1 cellular context compared by ENCODE assay signal in the genomic region with DNA sequence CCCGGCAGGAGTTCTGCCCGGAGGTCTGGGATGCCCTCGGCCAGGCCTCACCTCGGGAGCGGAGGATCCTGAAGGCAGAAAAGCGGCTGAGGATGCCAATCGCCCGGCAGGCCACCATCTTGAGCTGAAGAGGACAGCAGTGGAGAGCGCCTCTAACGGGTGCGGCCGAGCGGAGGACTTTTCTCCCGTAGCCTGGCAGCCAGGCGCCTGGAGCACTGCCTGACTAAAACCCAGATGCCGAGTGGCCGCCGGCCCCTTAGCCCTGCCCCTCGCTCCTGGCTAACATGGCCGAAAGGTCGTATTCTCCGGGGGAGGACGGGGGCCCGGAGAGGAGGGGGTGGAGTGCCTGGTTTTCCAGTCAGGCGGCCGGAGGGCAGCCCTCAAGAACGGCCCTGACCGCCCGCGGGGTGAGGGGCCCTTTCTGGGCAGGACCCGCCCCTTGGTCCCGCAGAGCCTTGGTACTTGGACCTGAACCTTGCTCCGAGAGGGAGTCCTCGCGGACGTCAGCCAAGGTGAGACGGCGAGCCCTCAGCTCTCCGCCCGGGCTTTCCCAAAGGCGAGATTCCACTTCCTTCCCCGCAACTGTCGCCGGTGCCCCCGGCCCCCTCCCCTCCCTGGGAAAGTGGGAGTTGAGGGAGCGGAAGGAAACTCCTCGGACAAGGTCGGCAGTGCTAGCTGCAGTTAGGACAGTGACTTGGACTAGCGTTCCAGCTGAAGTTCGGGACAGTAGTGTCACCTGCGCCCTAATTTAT.
TF ChIP-seq lines count a peak whose summit lies in the region.

A gene (minus strand): TSS at position 154 of the 752 bp plus-strand sequence. CDS start 36 bp downstream, at position 118.
A gene (plus strand): TSS at position 461 of the 752 bp plus-strand sequence. CDS start 9,316 bp downstream, outside the sequence.

TF ChIP-seq in K562, 482 proteins besides CTCF, POLR2A, EP300 and RAD21 (continued from another document and continues in another):
- TF ChIP-seq ZNF347 (CRISPR knock-in tag; IDR thresholded peaks at IDR 0.05; ENCODE audit: low read depth): no peak
- TF ChIP-seq NFIC (IDR thresholded peaks at IDR 0.05): peak; percentile 31; the same call in 1 of the 2 replicates
- TF ChIP-seq SIN3A (IDR thresholded peaks at IDR 0.05; ENCODE audit: borderline replicate concordance in 2 of 2, control insufficient read depth in 1 of 2, low read depth in 2 of 2, low read length in 2 of 2): peak; percentile 36 to 86; a peak in 2 of 4 replicates
- TF ChIP-seq ZNF717 (CRISPR knock-in tag; IDR thresholded peaks at IDR 0.05): no peak
- no peak for TF ChIP-seq BACH1 (tag; IDR thresholded peaks at IDR 0.05)
- peak; percentile 6; the same call in 1 of the 2 replicates for TF ChIP-seq MAFK (IDR thresholded peaks at IDR 0.05; ENCODE audit: low read length)
- no peak for TF ChIP-seq ZNF212 (CRISPR knock-in tag; IDR thresholded peaks at IDR 0.05)
- TF ChIP-seq, protein P1, sequence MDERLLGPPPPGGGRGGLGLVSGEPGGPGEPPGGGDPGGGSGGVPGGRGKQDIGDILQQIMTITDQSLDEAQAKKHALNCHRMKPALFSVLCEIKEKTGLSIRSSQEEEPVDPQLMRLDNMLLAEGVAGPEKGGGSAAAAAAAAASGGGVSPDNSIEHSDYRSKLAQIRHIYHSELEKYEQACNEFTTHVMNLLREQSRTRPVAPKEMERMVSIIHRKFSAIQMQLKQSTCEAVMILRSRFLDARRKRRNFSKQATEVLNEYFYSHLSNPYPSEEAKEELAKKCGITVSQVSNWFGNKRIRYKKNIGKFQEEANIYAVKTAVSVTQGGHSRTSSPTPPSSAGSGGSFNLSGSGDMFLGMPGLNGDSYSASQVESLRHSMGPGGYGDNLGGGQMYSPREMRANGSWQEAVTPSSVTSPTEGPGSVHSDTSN (CRISPR knock-in tag; IDR thresholded peaks at IDR 0.05; ENCODE audit: low read depth): no peak
- TF ChIP-seq, protein P1 (tag; conservative IDR thresholded peaks at IDR 0.05; ENCODE audit: low read depth): 0 out of 2 replicates have a peak, but pooled peaks have one; percentile 25
- TF ChIP-seq, protein P2, sequence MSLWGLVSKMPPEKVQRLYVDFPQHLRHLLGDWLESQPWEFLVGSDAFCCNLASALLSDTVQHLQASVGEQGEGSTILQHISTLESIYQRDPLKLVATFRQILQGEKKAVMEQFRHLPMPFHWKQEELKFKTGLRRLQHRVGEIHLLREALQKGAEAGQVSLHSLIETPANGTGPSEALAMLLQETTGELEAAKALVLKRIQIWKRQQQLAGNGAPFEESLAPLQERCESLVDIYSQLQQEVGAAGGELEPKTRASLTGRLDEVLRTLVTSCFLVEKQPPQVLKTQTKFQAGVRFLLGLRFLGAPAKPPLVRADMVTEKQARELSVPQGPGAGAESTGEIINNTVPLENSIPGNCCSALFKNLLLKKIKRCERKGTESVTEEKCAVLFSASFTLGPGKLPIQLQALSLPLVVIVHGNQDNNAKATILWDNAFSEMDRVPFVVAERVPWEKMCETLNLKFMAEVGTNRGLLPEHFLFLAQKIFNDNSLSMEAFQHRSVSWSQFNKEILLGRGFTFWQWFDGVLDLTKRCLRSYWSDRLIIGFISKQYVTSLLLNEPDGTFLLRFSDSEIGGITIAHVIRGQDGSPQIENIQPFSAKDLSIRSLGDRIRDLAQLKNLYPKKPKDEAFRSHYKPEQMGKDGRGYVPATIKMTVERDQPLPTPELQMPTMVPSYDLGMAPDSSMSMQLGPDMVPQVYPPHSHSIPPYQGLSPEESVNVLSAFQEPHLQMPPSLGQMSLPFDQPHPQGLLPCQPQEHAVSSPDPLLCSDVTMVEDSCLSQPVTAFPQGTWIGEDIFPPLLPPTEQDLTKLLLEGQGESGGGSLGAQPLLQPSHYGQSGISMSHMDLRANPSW (CRISPR knock-in tag; IDR thresholded peaks at IDR 0.05): 0 out of 2 replicates have a peak, but pooled peaks have one; percentile 37
- no peak for TF ChIP-seq RHOXF2B (CRISPR knock-in tag; conservative IDR thresholded peaks at IDR 0.05)
- TF ChIP-seq, protein P3, sequence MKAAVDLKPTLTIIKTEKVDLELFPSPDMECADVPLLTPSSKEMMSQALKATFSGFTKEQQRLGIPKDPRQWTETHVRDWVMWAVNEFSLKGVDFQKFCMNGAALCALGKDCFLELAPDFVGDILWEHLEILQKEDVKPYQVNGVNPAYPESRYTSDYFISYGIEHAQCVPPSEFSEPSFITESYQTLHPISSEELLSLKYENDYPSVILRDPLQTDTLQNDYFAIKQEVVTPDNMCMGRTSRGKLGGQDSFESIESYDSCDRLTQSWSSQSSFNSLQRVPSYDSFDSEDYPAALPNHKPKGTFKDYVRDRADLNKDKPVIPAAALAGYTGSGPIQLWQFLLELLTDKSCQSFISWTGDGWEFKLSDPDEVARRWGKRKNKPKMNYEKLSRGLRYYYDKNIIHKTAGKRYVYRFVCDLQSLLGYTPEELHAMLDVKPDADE (conservative IDR thresholded peaks at IDR 0.05; ENCODE audit: control insufficient read depth, low read depth, low read length): no peak
- TF ChIP-seq, protein P4, sequence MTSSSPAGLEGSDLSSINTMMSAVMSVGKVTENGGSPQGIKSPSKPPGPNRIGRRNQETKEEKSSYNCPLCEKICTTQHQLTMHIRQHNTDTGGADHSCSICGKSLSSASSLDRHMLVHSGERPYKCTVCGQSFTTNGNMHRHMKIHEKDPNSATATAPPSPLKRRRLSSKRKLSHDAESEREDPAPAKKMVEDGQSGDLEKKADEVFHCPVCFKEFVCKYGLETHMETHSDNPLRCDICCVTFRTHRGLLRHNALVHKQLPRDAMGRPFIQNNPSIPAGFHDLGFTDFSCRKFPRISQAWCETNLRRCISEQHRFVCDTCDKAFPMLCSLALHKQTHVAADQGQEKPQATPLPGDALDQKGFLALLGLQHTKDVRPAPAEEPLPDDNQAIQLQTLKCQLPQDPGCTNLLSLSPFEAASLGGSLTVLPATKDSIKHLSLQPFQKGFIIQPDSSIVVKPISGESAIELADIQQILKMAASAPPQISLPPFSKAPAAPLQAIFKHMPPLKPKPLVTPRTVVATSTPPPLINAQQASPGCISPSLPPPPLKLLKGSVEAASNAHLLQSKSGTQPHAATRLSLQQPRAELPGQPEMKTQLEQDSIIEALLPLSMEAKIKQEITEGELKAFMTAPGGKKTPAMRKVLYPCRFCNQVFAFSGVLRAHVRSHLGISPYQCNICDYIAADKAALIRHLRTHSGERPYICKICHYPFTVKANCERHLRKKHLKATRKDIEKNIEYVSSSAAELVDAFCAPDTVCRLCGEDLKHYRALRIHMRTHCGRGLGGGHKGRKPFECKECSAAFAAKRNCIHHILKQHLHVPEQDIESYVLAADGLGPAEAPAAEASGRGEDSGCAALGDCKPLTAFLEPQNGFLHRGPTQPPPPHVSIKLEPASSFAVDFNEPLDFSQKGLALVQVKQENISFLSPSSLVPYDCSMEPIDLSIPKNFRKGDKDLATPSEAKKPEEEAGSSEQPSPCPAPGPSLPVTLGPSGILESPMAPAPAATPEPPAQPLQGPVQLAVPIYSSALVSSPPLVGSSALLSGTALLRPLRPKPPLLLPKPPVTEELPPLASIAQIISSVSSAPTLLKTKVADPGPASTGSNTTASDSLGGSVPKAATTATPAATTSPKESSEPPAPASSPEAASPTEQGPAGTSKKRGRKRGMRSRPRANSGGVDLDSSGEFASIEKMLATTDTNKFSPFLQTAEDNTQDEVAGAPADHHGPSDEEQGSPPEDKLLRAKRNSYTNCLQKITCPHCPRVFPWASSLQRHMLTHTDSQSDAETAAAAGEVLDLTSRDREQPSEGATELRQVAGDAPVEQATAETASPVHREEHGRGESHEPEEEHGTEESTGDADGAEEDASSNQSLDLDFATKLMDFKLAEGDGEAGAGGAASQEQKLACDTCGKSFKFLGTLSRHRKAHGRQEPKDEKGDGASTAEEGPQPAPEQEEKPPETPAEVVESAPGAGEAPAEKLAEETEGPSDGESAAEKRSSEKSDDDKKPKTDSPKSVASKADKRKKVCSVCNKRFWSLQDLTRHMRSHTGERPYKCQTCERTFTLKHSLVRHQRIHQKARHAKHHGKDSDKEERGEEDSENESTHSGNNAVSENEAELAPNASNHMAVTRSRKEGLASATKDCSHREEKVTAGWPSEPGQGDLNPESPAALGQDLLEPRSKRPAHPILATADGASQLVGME (CRISPR knock-in tag; IDR thresholded peaks at IDR 0.05): peak; percentile 85; the same call in 1 of the 2 replicates
- no peak for TF ChIP-seq ELF2 (CRISPR knock-in tag; IDR thresholded peaks at IDR 0.05)
- no peak for TF ChIP-seq ZNF707 (CRISPR knock-in tag; conservative IDR thresholded peaks at IDR 0.05)
- TF ChIP-seq TAF15 (IDR thresholded peaks at IDR 0.05; ENCODE audit: low read depth, low read length): peak; percentile 59; the same call in 1 of the 2 replicates
- TF ChIP-seq ZBTB7A (IDR thresholded peaks at IDR 0.05; ENCODE audit: borderline replicate concordance, control insufficient read depth, low read depth, low read length): no peak; the same call in 1 of the 2 replicates
- no peak for TF ChIP-seq XRCC3 (IDR thresholded peaks at IDR 0.05)
- TF ChIP-seq NUFIP1 (IDR thresholded peaks at IDR 0.05; ENCODE audit: partially characterized antibody): no peak
- TF ChIP-seq PHF20 (IDR thresholded peaks at IDR 0.05; ENCODE audit: partially characterized antibody): peak; percentile 43
- TF ChIP-seq XRCC4 (IDR thresholded peaks at IDR 0.05; ENCODE audit: extremely low read depth, insufficient read depth, insufficient read length): no peak
- no peak for TF ChIP-seq CBX8 (IDR thresholded peaks at IDR 0.05; ENCODE audit: borderline replicate concordance, extremely low read depth, low read depth, low read length, poor library complexity, severe bottlenecking)
- no peak; the same call in 1 of the 2 replicates for TF ChIP-seq NR4A1 (CRISPR knock-in tag; IDR thresholded peaks at IDR 0.05)
- TF ChIP-seq NR4A1 (tag; IDR thresholded peaks at IDR 0.05): 0 out of 2 replicates have a peak, but pooled peaks have one; percentile 32
- TF ChIP-seq ZNF778 (CRISPR knock-in tag; IDR thresholded peaks at IDR 0.05): no peak
- TF ChIP-seq FIP1L1 (IDR thresholded peaks at IDR 0.05; ENCODE audit: low read depth, low read length, poor library complexity, severe bottlenecking): peak; percentile 79
- 0 out of 2 replicates have a peak, but pooled peaks have one; percentile 10 for TF ChIP-seq ZSCAN29 (IDR thresholded peaks at IDR 0.05)
- TF ChIP-seq KDM1A (IDR thresholded peaks at IDR 0.05): no peak
- TF ChIP-seq ZNF124 (CRISPR knock-in tag; IDR thresholded peaks at IDR 0.05): no peak
- no peak for TF ChIP-seq ZNF431 (CRISPR knock-in tag; IDR thresholded peaks at IDR 0.05)
- TF ChIP-seq CC2D1A (IDR thresholded peaks at IDR 0.05): peak; percentile 30; the same call in 1 of the 2 replicates
- TF ChIP-seq TEAD1 (CRISPR knock-in tag; IDR thresholded peaks at IDR 0.05): peak in 1 of 2 experiments; percentile 77; a peak in 1 of 4 replicates
- TF ChIP-seq GABPB1 (CRISPR knock-in tag; IDR thresholded peaks at IDR 0.05): peak; percentile 69
- TF ChIP-seq ATF1 (CRISPR knock-in tag; IDR thresholded peaks at IDR 0.05): no peak
- peak; percentile 70 for TF ChIP-seq ATF1 (tag; IDR thresholded peaks at IDR 0.05)
- TF ChIP-seq, protein P5, sequence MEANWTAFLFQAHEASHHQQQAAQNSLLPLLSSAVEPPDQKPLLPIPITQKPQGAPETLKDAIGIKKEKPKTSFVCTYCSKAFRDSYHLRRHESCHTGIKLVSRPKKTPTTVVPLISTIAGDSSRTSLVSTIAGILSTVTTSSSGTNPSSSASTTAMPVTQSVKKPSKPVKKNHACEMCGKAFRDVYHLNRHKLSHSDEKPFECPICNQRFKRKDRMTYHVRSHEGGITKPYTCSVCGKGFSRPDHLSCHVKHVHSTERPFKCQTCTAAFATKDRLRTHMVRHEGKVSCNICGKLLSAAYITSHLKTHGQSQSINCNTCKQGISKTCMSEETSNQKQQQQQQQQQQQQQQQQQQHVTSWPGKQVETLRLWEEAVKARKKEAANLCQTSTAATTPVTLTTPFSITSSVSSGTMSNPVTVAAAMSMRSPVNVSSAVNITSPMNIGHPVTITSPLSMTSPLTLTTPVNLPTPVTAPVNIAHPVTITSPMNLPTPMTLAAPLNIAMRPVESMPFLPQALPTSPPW (CRISPR knock-in tag; IDR thresholded peaks at IDR 0.05): peak; percentile 83
- TF ChIP-seq, protein P6, sequence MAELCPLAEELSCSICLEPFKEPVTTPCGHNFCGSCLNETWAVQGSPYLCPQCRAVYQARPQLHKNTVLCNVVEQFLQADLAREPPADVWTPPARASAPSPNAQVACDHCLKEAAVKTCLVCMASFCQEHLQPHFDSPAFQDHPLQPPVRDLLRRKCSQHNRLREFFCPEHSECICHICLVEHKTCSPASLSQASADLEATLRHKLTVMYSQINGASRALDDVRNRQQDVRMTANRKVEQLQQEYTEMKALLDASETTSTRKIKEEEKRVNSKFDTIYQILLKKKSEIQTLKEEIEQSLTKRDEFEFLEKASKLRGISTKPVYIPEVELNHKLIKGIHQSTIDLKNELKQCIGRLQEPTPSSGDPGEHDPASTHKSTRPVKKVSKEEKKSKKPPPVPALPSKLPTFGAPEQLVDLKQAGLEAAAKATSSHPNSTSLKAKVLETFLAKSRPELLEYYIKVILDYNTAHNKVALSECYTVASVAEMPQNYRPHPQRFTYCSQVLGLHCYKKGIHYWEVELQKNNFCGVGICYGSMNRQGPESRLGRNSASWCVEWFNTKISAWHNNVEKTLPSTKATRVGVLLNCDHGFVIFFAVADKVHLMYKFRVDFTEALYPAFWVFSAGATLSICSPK (IDR thresholded peaks at IDR 0.05; ENCODE audit: borderline replicate concordance): no peak
- TF ChIP-seq BRD9 (IDR thresholded peaks at IDR 0.05; ENCODE audit: low read depth, partially characterized antibody): no peak
- TF ChIP-seq ZNF75A (CRISPR knock-in tag; IDR thresholded peaks at IDR 0.05): no peak
